22 cellular contexts compared by ENCODE assay signal in genomic region chr6:137573739-137574138, GRCh38.
"Had no signal": no experiment of that assay in that cellular context is flagged by ENCODE, and none has a peak within 500 bp of the region (broad histone marks: within the 10 kb centered on the region; RNA-seq: fewer than 3 reads in every experiment).

No MANE protein-coding gene starts in this region.

- DNase-seq: colonic mucosa; cortex of kidney; effector CD8-positive, alpha-beta T cell; effector memory CD8-positive, alpha-beta T cell; foreskin keratinocyte; heart left ventricle; hypothalamus; left cardiac atrium; left lung; left ventricle myocardium superior; lower lobe of right lung; mesenchymal stem cell; midbrain; naive thymus-derived CD4-positive, alpha-beta T cell had no signal

- H3K36me3 ChIP-seq: colonic mucosa, esophagus muscularis mucosa, gastroesophageal sphincter, heart left ventricle, left lung, lower lobe of right lung had no signal

- H3K79me2 ChIP-seq: hepatocyte had no signal

- ATAC-seq: effector memory CD8-positive, alpha-beta T cell; foreskin keratinocyte; gastroesophageal sphincter; heart left ventricle; left cardiac atrium; left lung; left ventricle myocardium superior; lower lobe of right lung; naive thymus-derived CD4-positive, alpha-beta T cell had no signal

- H2AFZ ChIP-seq: hepatocyte had no signal

- FAIRE-seq: endothelial cell of umbilical vein, frontal cortex, islet of Langerhans, keratinocyte had no signal

- H3K27me3 ChIP-seq: colonic mucosa, esophagus muscularis mucosa, gastroesophageal sphincter had no signal

- H3K4me3 Mint-ChIP-seq: dendritic cell treated with granulocyte-macrophage colony-stimulating factor and Interleukin-4, amounts not matched to agents 40 ng/mL and 50 ng/mL, for 4 days; effector memory CD8-positive, alpha-beta T cell; naive thymus-derived CD4-positive, alpha-beta T cell had no signal

- H3K4me1 ChIP-seq: colonic mucosa, foreskin keratinocyte, heart left ventricle, left lung, lower lobe of right lung had no signal

- H3K27ac Mint-ChIP-seq: dendritic cell treated with granulocyte-macrophage colony-stimulating factor and Interleukin-4, amounts not matched to agents 40 ng/mL and 50 ng/mL, for 4 days; effector memory CD8-positive, alpha-beta T cell; naive thymus-derived CD4-positive, alpha-beta T cell had no signal

- H3K36me3 Mint-ChIP-seq: naive thymus-derived CD4-positive, alpha-beta T cell had no signal

- H3K9me3 Mint-ChIP-seq: dendritic cell treated with granulocyte-macrophage colony-stimulating factor and Interleukin-4, amounts not matched to agents 40 ng/mL and 50 ng/mL, for 4 days; effector memory CD8-positive, alpha-beta T cell had no signal

- H3K9me3 ChIP-seq: colonic mucosa, esophagus muscularis mucosa, gastroesophageal sphincter, heart left ventricle, left lung, lower lobe of right lung had no signal

- H3K4me2 ChIP-seq: hepatocyte had no signal

- H3K27ac ChIP-seq: colonic mucosa, esophagus muscularis mucosa, foreskin keratinocyte, gastroesophageal sphincter, heart left ventricle, hepatocyte, left lung, lower lobe of right lung had no signal

- H3K4me3 ChIP-seq: colonic mucosa, esophagus muscularis mucosa, gastroesophageal sphincter, heart left ventricle, hepatocyte, left lung, lower lobe of right lung had no signal
